ENCODE assay signal across 8 cellular contexts in the genomic region with DNA sequence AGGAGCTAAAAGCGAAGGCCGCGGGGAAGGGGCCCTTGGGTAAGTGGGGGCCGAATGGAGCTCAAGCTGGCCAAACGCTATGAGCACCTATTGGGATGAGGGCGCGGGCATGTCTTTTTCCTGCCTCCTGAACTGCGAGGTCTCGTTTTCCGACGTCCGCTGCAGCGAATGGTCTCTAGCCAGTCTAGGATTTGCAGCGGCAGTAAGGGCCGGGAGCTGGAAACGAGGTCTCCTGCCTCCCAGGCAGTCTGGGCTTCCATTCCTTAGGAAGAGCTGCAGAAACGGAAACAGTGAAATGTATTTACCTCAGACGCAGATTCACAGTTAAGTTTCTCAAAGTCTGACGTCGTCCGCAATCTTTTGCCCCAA. TPM values are rescaled to one million over a fixed set of nuclear protein-coding genes. Genes with fewer than 3 reads are reported as not detected.
A peak's percentile ranks its signal among the peaks of the same experiment; 100 is the strongest.
DNase-seq lines count a peak whose midpoint lies in the region; ATAC-seq and TF ChIP-seq lines count a peak whose summit lies in the region.

No MANE protein-coding gene starts in this region.

- no peak for ATAC-seq in GM18858 (IDR thresholded peaks at IDR 0.05; ENCODE audit: unreplicated experiment)

- H3K4me3 ChIP-seq in epithelial cell of proximal tubule (ENCODE audit: low read depth, low read length) (peak overlapping the region; percentile 77), neuron (ENCODE audit: low read length) (peak overlapping the region; percentile 63)

- H2AFZ ChIP-seq in neuron (ENCODE audit: low read depth, low read length), result no peak overlapping the region

- peaks cover 13% of the 10 kb centered on the region for H3K4me1 ChIP-seq in neuron (ENCODE audit: insufficient read depth, low read length)

- H3K36me3 ChIP-seq in neuron (ENCODE audit: insufficient read depth, low read length), result peaks cover 21% of the 10 kb centered on the region

- DNase-seq in DMS53 (lab: John Stamatoyannopoulos, UW) (peak; percentile 25), DMS53 treated with DMSO at 0.1 percent for 48 hours (lab: John Stamatoyannopoulos, UW; ENCODE audit: unreplicated experiment) (no peak), RPMI7951 (ENCODE audit: low read depth) (peak; percentile 19), epithelial cell of proximal tubule (ENCODE audit: low read depth) (no peak), HuH-7.5 (ENCODE audit: low spot score) (no peak)
- no peak for DNase-seq in stimulated activated CD4-positive, alpha-beta T cell treated with anti-CD3 and anti-CD28 coated beads, Interleukin-2, amount 100 ng/mL, for 24 hours

- no peak for TF ChIP-seq CTCF in epithelial cell of proximal tubule (conservative IDR thresholded peaks at IDR 0.05; ENCODE audit: low read depth, low read length)

- H3K9me3 ChIP-seq in neuron (ENCODE audit: low read length), result no peaks in the 10 kb centered on the region

- H3K27me3 ChIP-seq in neuron (ENCODE audit: insufficient read depth, low read length), result no peaks in the 10 kb centered on the region

RNA-seq across cellular contexts. Expression of a gene that starts 0.5 kb away (rescaled TPM):
- total RNA-seq in RPMI7951 (2014; rRNA removed; shearing (Covaris generic)), result 726 and 838 TPM in 2 replicates
- total RNA-seq in epithelial cell of proximal tubule, result 573 and 687 TPM in 2 replicates

RNA-seq across cellular contexts. Expression of a gene that starts 0.7 kb away (rescaled TPM):
- 18.1 and 21.6 TPM in 2 replicates for total RNA-seq in RPMI7951 (2014; rRNA removed; shearing (Covaris generic))
- total RNA-seq in epithelial cell of proximal tubule, result 22.0 and 26.9 TPM in 2 replicates

RNA-seq across cellular contexts. Expression of a gene that starts 6.0 kb away (rescaled TPM):
- 10.7 and 14.3 TPM in 2 replicates for total RNA-seq in RPMI7951 (2014; rRNA removed; shearing (Covaris generic))
- total RNA-seq in epithelial cell of proximal tubule, result 5.9 and 9.8 TPM in 2 replicates

RNA-seq across cellular contexts. Expression of a gene that starts 10.7 kb away (rescaled TPM):
- 4.7 and 14.2 TPM in 2 replicates for total RNA-seq in RPMI7951 (2014; rRNA removed; shearing (Covaris generic))
- total RNA-seq in epithelial cell of proximal tubule, result 75.7 and 106 TPM in 2 replicates

Comparison
In these comparisons a context has a peak if more than half of its experiments do, and no peak if none do; other contexts are left out.
1. DNase-seq: peak in DMS53 (single experiment) and RPMI7951 (single experiment); none in DMS53 treated with DMSO at 0.1 percent for 48 hours (single experiment), epithelial cell of proximal tubule (single experiment), stimulated activated CD4-positive, alpha-beta T cell treated with anti-CD3 and anti-CD28 coated beads, Interleukin-2, amount 100 ng/mL, for 24 hours (0 of 2) and HuH-7.5 (single experiment).